8 cellular contexts compared by ENCODE assay signal in the genomic region with DNA sequence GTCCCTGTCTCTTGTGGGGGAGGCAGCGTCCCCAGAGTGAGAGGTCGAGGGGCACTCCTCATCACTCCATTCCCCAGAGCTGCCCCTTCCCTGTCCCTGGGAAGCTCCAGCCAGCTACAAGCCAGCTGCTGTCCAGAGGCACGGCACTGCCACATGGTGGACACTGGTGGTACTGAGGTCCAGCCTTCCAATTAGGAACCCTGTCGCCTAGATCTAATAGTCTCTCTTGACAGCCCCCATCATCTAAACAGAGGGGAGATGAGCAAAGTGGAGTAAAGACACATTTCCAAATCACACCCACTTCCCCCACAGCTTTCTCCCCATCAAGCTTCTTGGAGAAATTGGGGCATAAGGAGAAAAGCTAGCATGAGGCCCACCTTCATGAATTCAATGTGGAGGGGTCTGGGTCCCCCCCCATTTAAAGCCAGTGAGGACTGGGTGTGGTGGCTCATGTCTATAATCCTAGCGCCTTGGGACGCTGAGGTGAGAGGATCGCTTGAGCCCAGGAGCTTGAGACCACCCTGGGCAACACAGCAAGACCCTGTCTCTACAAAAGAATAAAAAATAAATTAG. TPM values are rescaled to one million over a fixed set of nuclear protein-coding genes. Genes with fewer than 3 reads are reported as not detected.
DNase-seq lines count a peak whose midpoint lies in the region; ATAC-seq, FAIRE-seq and TF ChIP-seq lines count a peak whose summit lies in the region.

No MANE protein-coding gene starts in this region.

- 32 to 42% (median 32%) methylated on average over 7 of the region's 7 CpGs for WGBS in small intestine, 3 donors

- TF ChIP-seq CTCF in AG09319 (IDR thresholded peaks at IDR 0.05; ENCODE audit: low read depth, low read length) (peak; percentile 94), MM.1S (IDR thresholded peaks at IDR 0.05; ENCODE audit: low read length) (peak; percentile 92), brain microvascular endothelial cell (IDR thresholded peaks at IDR 0.05; ENCODE audit: low read depth, low read length, missing control alignments) (peak; percentile 98)

- no peak overlapping the region for H3K9ac ChIP-seq in MM.1S (ENCODE audit: low read length)

- no peak overlapping the region for H2AFZ ChIP-seq in MM.1S (ENCODE audit: low read length)

- no peak overlapping the region for H3K4me3 ChIP-seq in MM.1S (ENCODE audit: low read length)
- no peak overlapping the region for H3K4me3 ChIP-seq in SJSA1
- H3K4me3 ChIP-seq in brain microvascular endothelial cell (ENCODE audit: low read depth, low read length): no peak overlapping the region
- no peak overlapping the region for H3K4me3 ChIP-seq in small intestine (ENCODE audit: low read depth in 1 of 2, low read length in 2 of 2)

- H3K4me2 ChIP-seq in MM.1S (ENCODE audit: low read depth, low read length): no peak overlapping the region

- peak; percentile 38 for DNase-seq in AG09319 (ENCODE audit: extremely low read depth, low read depth)
- peak; percentile 56 for DNase-seq in MM.1S
- no peak for DNase-seq in SJSA1 (ENCODE audit: low read depth in 1 of 2, low spot score in 2 of 2)
- peak; percentile 81 for DNase-seq in brain microvascular endothelial cell
- peak; percentile 95 for DNase-seq in islet precursor cell
- peak; percentile 66 for DNase-seq in small intestine

- no peaks in the 10 kb centered on the region for H4K20me1 ChIP-seq in MM.1S (ENCODE audit: insufficient read depth, low read length)

- in situ Hi-C loops in brain microvascular endothelial cell (cut with HindIII; ENCODE audit: low pct_ligation_motif_present, low sequenced_read_pairs): loop anchor here (5.0 kb wide), 1 partner anchor 141 kb away; no protein-coding TSS in a partner anchor

- peaks cover 12% of the 10 kb centered on the region for H3K4me1 ChIP-seq in MM.1S (ENCODE audit: low read length)
- H3K4me1 ChIP-seq in SJSA1 (replicated peaks): peaks cover 44% of the 10 kb centered on the region
- H3K4me1 ChIP-seq in small intestine (ENCODE audit: control insufficient read depth in 2 of 2, insufficient read depth in 1 of 2, low read depth in 1 of 2, low read length in 1 of 2): no peaks in the 10 kb centered on the region

- ATAC-seq in GM18858 (IDR thresholded peaks at IDR 0.05; ENCODE audit: unreplicated experiment) (peak; percentile 42), GM21717 (IDR thresholded peaks at IDR 0.05; ENCODE audit: unreplicated experiment) (no peak)

- H3K79me2 ChIP-seq in MM.1S (ENCODE audit: low read length): no peaks in the 10 kb centered on the region

- FAIRE-seq in small intestine (lab: Jason Lieb, UNC): no peak

- H3F3A ChIP-seq in MM.1S (ENCODE audit: insufficient read depth, low read length): no peaks in the 10 kb centered on the region

- H3K9me2 ChIP-seq in MM.1S (replicated peaks; ENCODE audit: insufficient read depth, low read length): no peaks in the 10 kb centered on the region

- H3K36me3 ChIP-seq in MM.1S (replicated peaks; ENCODE audit: insufficient read depth, low read length): no peaks in the 10 kb centered on the region
- H3K36me3 ChIP-seq in SJSA1: peaks cover 26% of the 10 kb centered on the region
- H3K36me3 ChIP-seq in brain microvascular endothelial cell (replicated peaks): no peaks in the 10 kb centered on the region
- no peaks in the 10 kb centered on the region for H3K36me3 ChIP-seq in small intestine (ENCODE audit: control insufficient read depth in 2 of 2, insufficient read depth in 2 of 2, low read length in 2 of 2)

- H3K9me3 ChIP-seq in MM.1S (replicated peaks; ENCODE audit: insufficient read depth, low read length) (no peaks in the 10 kb centered on the region), SJSA1 (replicated peaks) (no peaks in the 10 kb centered on the region; the same call in 1 of the 2 replicates), small intestine (ENCODE audit: control insufficient read depth, low read depth) (no peaks in the 10 kb centered on the region)

- no peaks in the 10 kb centered on the region for H3K27me3 ChIP-seq in MM.1S (replicated peaks; ENCODE audit: insufficient read depth, low read length)
- H3K27me3 ChIP-seq in SJSA1 (replicated peaks): no peaks in the 10 kb centered on the region
- H3K27me3 ChIP-seq in brain microvascular endothelial cell (replicated peaks): no peaks in the 10 kb centered on the region
- H3K27me3 ChIP-seq in small intestine (ENCODE audit: control insufficient read depth in 2 of 2, insufficient read depth in 2 of 2, low read length in 2 of 2): no peaks in the 10 kb centered on the region

- H3K27ac ChIP-seq in MM.1S (ENCODE audit: low read length): no peak overlapping the region
- peak overlapping the region; percentile 45 for H3K27ac ChIP-seq in SJSA1
- H3K27ac ChIP-seq in brain microvascular endothelial cell: peak overlapping the region; percentile 49
- peak overlapping the region in 1 of 2 donors; percentile 28 for H3K27ac ChIP-seq in small intestine (ENCODE audit: low read depth in 1 of 2, low read length in 1 of 2)

RNA-seq across cellular contexts. Expression of gene INHBE, which starts 2.1 kb away (rescaled TPM):
- 2.2 and 2.5 TPM in 2 replicates for total RNA-seq in SJSA1 (2014; rRNA removed; shearing (Covaris generic))
- 1 to 10 TPM in 1 of 3 donors, not detected in 2; 1.4 TPM for polyA plus RNA-seq in small intestine

RNA-seq across cellular contexts. Expression of gene GLI1, which starts 6.6 kb away (rescaled TPM):
- 225 and 323 TPM in 2 replicates for total RNA-seq in SJSA1 (2014; rRNA removed; shearing (Covaris generic))
- polyA plus RNA-seq in small intestine: 1 to 10 TPM in 2 of 3 donors, not detected in 1; 1.5 to 1.9 TPM

RNA-seq across cellular contexts. Expression of gene INHBC, which starts 18.4 kb away (rescaled TPM):
- 0.18 and 0.88 TPM in 2 replicates for total RNA-seq in SJSA1 (2014; rRNA removed; shearing (Covaris generic))
- polyA plus RNA-seq in small intestine: under 1 TPM in 1 of 3 donors, not detected in 2; 0.03 TPM

RNA-seq across cellular contexts. Expression of gene R3HDM2, which starts 22.2 kb away (rescaled TPM):
- total RNA-seq in SJSA1 (2014; rRNA removed; shearing (Covaris generic)): 14.2 and 18.4 TPM in 2 replicates
- polyA plus RNA-seq in small intestine: 10 to 100 TPM; 14.5 to 21.7 (median 15.7) TPM

RNA-seq across cellular contexts. Expression of gene ARHGAP9, which starts 26.6 kb away (rescaled TPM):
- 30.6 TPM in 2 replicates for total RNA-seq in SJSA1 (2014; rRNA removed; shearing (Covaris generic))
- polyA plus RNA-seq in small intestine: 10 to 100 TPM in 1 of 3 donors, 1 to 10 TPM in 2; 4.2 to 39.2 (median 8.9) TPM

Comparison
In these comparisons a context has a peak if more than half of its experiments do, and no peak if none do; other contexts are left out.
1. DNase-seq: peak in AG09319 (single experiment), MM.1S (single experiment), brain microvascular endothelial cell (single experiment), islet precursor cell (single experiment) and small intestine (single experiment); none in SJSA1 (0 of 2).
2. Peak in every context shown above with its lines, with median percentiles within 50 percentile points of each other: CTCF ChIP-seq.